9 cellular contexts compared by ENCODE assay signal in genomic region chr2:120914839-120915521, GRCh38.
DNase-seq lines count a peak whose midpoint lies in the region; ATAC-seq and TF ChIP-seq lines count a peak whose summit lies in the region.
"Had no signal": no experiment of that assay in that cellular context is flagged by ENCODE, and none has a peak within 500 bp of the region (broad histone marks: within the 10 kb centered on the region; RNA-seq: fewer than 3 reads in every experiment).

No MANE protein-coding gene starts in this region.

- peak; percentile 25; the same call in 1 of the 2 replicates for TF ChIP-seq CTCF in SK-N-SH (IDR thresholded peaks at IDR 0.05)
- TF ChIP-seq CTCF in fibroblast of the aortic adventitia (IDR thresholded peaks at IDR 0.05; ENCODE audit: insufficient read depth, low read length): no peak

- peaks cover 17% of the 10 kb centered on the region for H3K79me1 ChIP-seq in neuronal stem cell (ENCODE audit: low read depth, low read length)

- peak; percentile 92 for DNase-seq in Caki2 (ENCODE audit: low read depth)
- DNase-seq in SK-N-SH: no peak
- peak; percentile 93 for DNase-seq in fibroblast of the aortic adventitia (ENCODE audit: low read depth)
- DNase-seq in neuronal stem cell (ENCODE audit: low spot score): no peak
- no peak for DNase-seq in NCI-H345 (lab: John Stamatoyannopoulos, UW)
- DNase-seq in effector memory CD4-positive, alpha-beta T cell: no peak
- DNase-seq: SHP77 had no signal

- H3K14ac ChIP-seq in neuronal stem cell (ENCODE audit: low read length): no peak overlapping the region

- H3K4me1 ChIP-seq in SK-N-SH (ENCODE audit: control insufficient read depth in 1 of 2, insufficient read depth in 2 of 2, low read depth in 1 of 2, low read length in 1 of 2): peaks cover 23 to 58% of the 10 kb centered on the region in 2 experiments
- peaks cover 12 to 35% of the 10 kb centered on the region in 2 donors for H3K4me1 ChIP-seq in neuronal stem cell (ENCODE audit: control insufficient read depth in 2 of 2, insufficient read depth in 1 of 2, low read depth in 1 of 2, low read length in 2 of 2)
- no peaks in the 10 kb centered on the region for H3K4me1 ChIP-seq in effector memory CD4-positive, alpha-beta T cell (ENCODE audit: control insufficient read depth, insufficient read depth, low read length, poor library complexity, severe bottlenecking)

- peak overlapping the region; percentile 71 for H3K18ac ChIP-seq in neuronal stem cell (ENCODE audit: low read length)

- TF ChIP-seq RAD21 in SK-N-SH (IDR thresholded peaks at IDR 0.05; ENCODE audit: low read length): peak; percentile 2; the same call in 1 of the 2 replicates

- no peak overlapping the region for H2BK120ac ChIP-seq in neuronal stem cell (ENCODE audit: low read depth, low read length)

- no peaks in the 10 kb centered on the region for H3K27me3 ChIP-seq in SK-N-SH (ENCODE audit: insufficient read depth)
- H3K27me3 ChIP-seq in neuronal stem cell (ENCODE audit: control insufficient read depth in 3 of 3, insufficient read depth in 3 of 3, low read depth in 1 of 3, low read length in 3 of 3): no peaks in the 10 kb centered on the region
- no peaks in the 10 kb centered on the region for H3K27me3 ChIP-seq in effector memory CD4-positive, alpha-beta T cell (replicated peaks; ENCODE audit: control insufficient read depth, insufficient read depth, low read length, poor library complexity, severe bottlenecking)

- peak overlapping the region; percentile 42 for H2BK5ac ChIP-seq in neuronal stem cell (ENCODE audit: low read length)

- CTCF ChIA-PET in SK-N-SH (lab: Yijun Ruan, JAX): interaction anchor here (1.0 kb wide), 1 partner anchor 14 kb away, joined by 3 read pairs; no protein-coding TSS in a partner anchor

- ATAC-seq in GM21367 (IDR thresholded peaks at IDR 0.05; ENCODE audit: unreplicated experiment): no peak
- ATAC-seq in HG02852 (IDR thresholded peaks at IDR 0.05; ENCODE audit: unreplicated experiment): no peak

- H2AK5ac ChIP-seq in neuronal stem cell (ENCODE audit: low read depth, low read length): no peak overlapping the region

- H3K36me3 ChIP-seq in SK-N-SH (replicated peaks in 1 of 2; ENCODE audit: control insufficient read depth in 1 of 2, insufficient read depth in 2 of 2, low read length in 1 of 2): peaks cover 0 to 3% of the 10 kb centered on the region in 2 experiments
- H3K36me3 ChIP-seq in neuronal stem cell (replicated peaks in 1 of 2; ENCODE audit: control insufficient read depth in 2 of 2, insufficient read depth in 2 of 2, low read length in 2 of 2): peaks cover 5 to 38% of the 10 kb centered on the region in 2 donors
- no peaks in the 10 kb centered on the region for H3K36me3 ChIP-seq in effector memory CD4-positive, alpha-beta T cell (ENCODE audit: control insufficient read depth, insufficient read depth, low read length)

- H3K4me3 ChIP-seq in SK-N-SH (ENCODE audit: low read depth in 2 of 2, low read length in 1 of 2): no peak overlapping the region
- no peak overlapping the region for H3K4me3 ChIP-seq in fibroblast of the aortic adventitia (ENCODE audit: low read depth, low read length)
- H3K4me3 ChIP-seq in neuronal stem cell (ENCODE audit: low read length in 2 of 2): no peak overlapping the region
- no peak overlapping the region for H3K4me3 ChIP-seq in effector memory CD4-positive, alpha-beta T cell (ENCODE audit: insufficient read depth, low read depth, low read length, poor library complexity, severe bottlenecking)

- 7% methylated on average over 11 of the region's 17 CpGs for WGBS in SK-N-SH (ENCODE audit: low lambda C conversion rate)
- no CpG with 5 or more reads among the region's 17 CpGs for whole genome bisulfite sequencing in neuronal stem cell (ENCODE audit: extremely low coverage in 2 of 2, insufficient read length in 2 of 2, insufficient replicate concordance in 1 of 2), 2 donors

- H3F3A ChIP-seq in SK-N-SH (replicated peaks; ENCODE audit: insufficient read depth): peaks cover 7% of the 10 kb centered on the region

- H3K23ac ChIP-seq in neuronal stem cell (ENCODE audit: low read depth, low read length, poor library complexity): peak overlapping the region; percentile 13

- no peaks in the 10 kb centered on the region for H3K9me3 ChIP-seq in SK-N-SH
- H3K9me3 ChIP-seq in neuronal stem cell (replicated peaks in 1 of 2; ENCODE audit: control insufficient read depth in 2 of 2, insufficient read depth in 1 of 2, low read depth in 1 of 2, low read length in 2 of 2): no peaks in the 10 kb centered on the region
- H3K9me3 ChIP-seq in effector memory CD4-positive, alpha-beta T cell (ENCODE audit: control insufficient read depth, low read length): no peaks in the 10 kb centered on the region

- no peaks in the 10 kb centered on the region for H4K20me1 ChIP-seq in SK-N-SH (ENCODE audit: insufficient read depth)

- peak; percentile 43 to 84; a peak in 3 of 4 replicates for TF ChIP-seq EP300 in SK-N-SH (IDR thresholded peaks at IDR 0.05; ENCODE audit: borderline replicate concordance in 1 of 2, low read depth in 1 of 2, low read length in 1 of 2)

- H4K8ac ChIP-seq in neuronal stem cell (ENCODE audit: low read depth, low read length): no peak overlapping the region

- POLR2A ChIA-PET in SK-N-SH (lab: Yijun Ruan, JAX): interaction anchor here (1.1 kb wide), 1 partner anchor 14 kb away, joined by 3 read pairs; no protein-coding TSS in a partner anchor

- H3K9ac ChIP-seq in SK-N-SH (peak overlapping the region; percentile 53), neuronal stem cell (ENCODE audit: low read depth, low read length, poor library complexity) (peak overlapping the region; percentile 56)

- H2BK15ac ChIP-seq in neuronal stem cell (ENCODE audit: low read length): no peak overlapping the region

- H3K27ac ChIP-seq in SK-N-SH (ENCODE audit: low read depth in 2 of 2, low read length in 1 of 2): peak overlapping the region; percentile 79 to 92
- H3K27ac ChIP-seq in neuronal stem cell (replicated peaks; ENCODE audit: low read length): peak overlapping the region; percentile 22
- H3K27ac ChIP-seq in effector memory CD4-positive, alpha-beta T cell (ENCODE audit: insufficient read depth, low read length, poor library complexity, severe bottlenecking): no peak overlapping the region

- H3K4ac ChIP-seq in neuronal stem cell (ENCODE audit: low read length): no peak overlapping the region

- in situ Hi-C loops in Caki2 (cut with HindIII; ENCODE audit: low pct_unique_long_range_greater_than_20kb, low sequenced_read_pairs): no loop called here

- no peak overlapping the region for H2BK12ac ChIP-seq in neuronal stem cell (ENCODE audit: low read length)

- H3K9me2 ChIP-seq in SK-N-SH: no peaks in the 10 kb centered on the region

- H2AFZ ChIP-seq in SK-N-SH (ENCODE audit: low read depth) (peak overlapping the region; percentile 62; the same call in 1 of the 2 replicates), neuronal stem cell (ENCODE audit: low read length) (no peak overlapping the region)

- peak overlapping the region; percentile 76; the same call in 1 of the 2 replicates for H3K4me2 ChIP-seq in SK-N-SH
- H3K4me2 ChIP-seq in neuronal stem cell (ENCODE audit: insufficient read depth, low read length, poor library complexity, severe bottlenecking): no peak overlapping the region

- peaks cover 22% of the 10 kb centered on the region; the same call in 1 of the 2 replicates for H3K79me2 ChIP-seq in SK-N-SH (ENCODE audit: insufficient read depth)

- H4K91ac ChIP-seq in neuronal stem cell (ENCODE audit: low read depth, low read length, poor library complexity): no peak overlapping the region

TF ChIP-seq in SK-N-SH, 30 proteins besides CTCF, POLR2A, EP300 and RAD21 (continues in another document):
- peak; percentile 91 for TF ChIP-seq MAX (IDR thresholded peaks at IDR 0.05; ENCODE audit: low read depth)
- TF ChIP-seq ZBTB33 (IDR thresholded peaks at IDR 0.05; ENCODE audit: borderline replicate concordance, low read depth): 0 out of 2 replicates have a peak, but pooled peaks have one; percentile 37
- no peak for TF ChIP-seq MEF2A (IDR thresholded peaks at IDR 0.05; ENCODE audit: borderline replicate concordance, low read depth)
- TF ChIP-seq FOXJ3 (CRISPR knock-in tag; IDR thresholded peaks at IDR 0.05): no peak
- TF ChIP-seq FOSL2 (IDR thresholded peaks at IDR 0.05; ENCODE audit: borderline replicate concordance, low read depth): peak; percentile 63; the same call in 1 of the 2 replicates
- TF ChIP-seq RXRA (IDR thresholded peaks at IDR 0.05; ENCODE audit: borderline replicate concordance, low read depth): no peak
- TF ChIP-seq TEAD4 (IDR thresholded peaks at IDR 0.05; ENCODE audit: borderline replicate concordance, insufficient read depth): peak; percentile 85
- TF ChIP-seq TAF1 (IDR thresholded peaks at IDR 0.05; ENCODE audit: borderline replicate concordance, low read depth, low read length): no peak
- peak; percentile 32; the same call in 1 of the 2 replicates for TF ChIP-seq POLR2AphosphoS5 (IDR thresholded peaks at IDR 0.05; ENCODE audit: low read depth, low read length)
- no peak for TF ChIP-seq RCOR1 (IDR thresholded peaks at IDR 0.05; ENCODE audit: low read length)
- peak; percentile 26; the same call in 1 of the 2 replicates for TF ChIP-seq ELF1 (IDR thresholded peaks at IDR 0.05)
- no peak for TF ChIP-seq NRF1 (IDR thresholded peaks at IDR 0.05; ENCODE audit: low read depth, low read length)
- TF ChIP-seq NFIC (IDR thresholded peaks at IDR 0.05; ENCODE audit: borderline replicate concordance): peak; percentile 97

Comparison
In these comparisons a context has a peak if more than half of its experiments do, and no peak if none do; other contexts are left out.
1. DNase-seq: peak in Caki2 (single experiment) and fibroblast of the aortic adventitia (single experiment); none in SK-N-SH (single experiment), neuronal stem cell (single experiment), NCI-H345 (single experiment) and effector memory CD4-positive, alpha-beta T cell (0 of 3).